ENCODE assay signal across 15 cellular contexts in the genomic region with DNA sequence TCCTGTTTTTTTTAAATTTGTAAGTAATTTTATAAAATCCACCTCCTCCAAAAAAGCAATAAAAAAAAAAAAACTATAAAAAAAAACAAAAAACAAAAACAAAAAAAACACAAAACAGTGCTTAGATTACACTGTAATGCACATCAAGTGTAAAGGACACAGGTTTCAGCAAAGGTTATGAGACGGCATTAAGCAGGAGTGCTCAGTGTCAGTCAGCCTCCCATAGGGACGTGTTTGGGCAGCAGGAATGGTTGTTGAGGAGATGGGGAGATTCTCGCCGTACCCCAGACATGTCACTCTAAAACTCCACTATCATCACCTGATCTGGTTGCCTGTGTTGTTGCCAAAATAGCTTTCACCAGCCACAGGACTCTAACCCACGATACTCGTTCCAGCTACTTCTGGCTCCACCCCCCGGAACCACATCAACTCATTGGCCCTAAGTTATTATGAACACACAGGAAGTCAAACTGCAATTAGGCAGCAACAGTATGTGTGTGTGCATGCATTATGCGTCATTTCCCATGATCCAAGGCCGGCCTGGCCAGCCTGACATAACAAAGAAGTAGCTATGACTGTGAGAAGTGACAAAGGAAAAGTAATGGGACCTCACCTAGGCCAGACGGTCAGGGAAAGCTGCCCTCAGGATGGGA. TPM values are rescaled to one million over a fixed set of nuclear protein-coding genes. Genes with fewer than 3 reads are reported as not detected.
DNase-seq lines count a peak whose midpoint lies in the region; ATAC-seq and TF ChIP-seq lines count a peak whose summit lies in the region.
"Had no signal": no experiment of that assay in that cellular context is flagged by ENCODE, and none has a peak within 500 bp of the region (broad histone marks: within the 10 kb centered on the region; RNA-seq: fewer than 3 reads in every experiment).

No MANE protein-coding gene starts in this region.

- H3K4me3 ChIP-seq in Loucy (ENCODE audit: low read length, poor library complexity, severe bottlenecking) = no peak overlapping the region
- H3K4me3 ChIP-seq in naive thymus-derived CD4-positive, alpha-beta T cell (ENCODE audit: low read length) = no peak overlapping the region
- no peak overlapping the region for H3K4me3 ChIP-seq in Caco-2 (ENCODE audit: low read depth, low read length)
- H3K4me3 ChIP-seq: thyroid gland had no signal

- H3K79me2 ChIP-seq in Loucy (ENCODE audit: insufficient read depth, low read length) = no peaks in the 10 kb centered on the region

- BruUV-seq in Caco-2 (replicated peaks; lab: Mats Ljungman, UMichigan) = no TSS peak

- H3K27me3 ChIP-seq in Loucy (ENCODE audit: insufficient read depth, low read length, poor library complexity, severe bottlenecking) (no peaks in the 10 kb centered on the region), Caco-2 (replicated peaks; ENCODE audit: control insufficient read depth, insufficient read depth, low read length) (no peaks in the 10 kb centered on the region)
- no peaks in the 10 kb centered on the region for H3K27me3 ChIP-seq in naive thymus-derived CD4-positive, alpha-beta T cell (ENCODE audit: control insufficient read depth in 2 of 2, insufficient read depth in 2 of 2, low read length in 2 of 2)
- H3K27me3 ChIP-seq: thyroid gland had no signal

- peaks cover 8% of the 10 kb centered on the region for H3K4me1 Mint-ChIP-seq in activated CD4-positive, alpha-beta T cell treated with anti-CD3 and anti-CD28 coated beads, Interleukin-2, amount 10 ng/mL, durations not matched to agents 24 days and 14 days
- peaks cover 16% of the 10 kb centered on the region for H3K4me1 Mint-ChIP-seq in activated naive CD8-positive, alpha-beta T cell treated with anti-CD3 and anti-CD28 coated beads, Interleukin-2, amount 50 U/mL, for 24 hours
- H3K4me1 Mint-ChIP-seq in naive thymus-derived CD4-positive, alpha-beta T cell = peaks cover 0 to 10% (median 7%) of the 10 kb centered on the region in 7 donors
- H3K4me1 Mint-ChIP-seq in Caco-2 (ENCODE audit: low read depth, unreplicated experiment) = peaks cover 7% of the 10 kb centered on the region
- H3K4me1 Mint-ChIP-seq: brain had no signal

- H3K9me2 ChIP-seq in Loucy (replicated peaks; ENCODE audit: low read depth, low read length) = no peaks in the 10 kb centered on the region

- ATAC-seq in activated naive CD8-positive, alpha-beta T cell treated with anti-CD3 and anti-CD28 coated beads, Interleukin-2, amount 50 U/mL, for 24 hours = peak; percentile 75
- ATAC-seq in naive thymus-derived CD4-positive, alpha-beta T cell = no peak
- ATAC-seq: sciatic nerve had no signal

- H3K9me3 ChIP-seq in Loucy (ENCODE audit: insufficient read depth, low read depth, low read length) (no peaks in the 10 kb centered on the region), Caco-2 (no peaks in the 10 kb centered on the region)
- no peaks in the 10 kb centered on the region for H3K9me3 ChIP-seq in naive thymus-derived CD4-positive, alpha-beta T cell (ENCODE audit: control insufficient read depth in 2 of 3, low read length in 3 of 3)
- H3K9me3 ChIP-seq: thyroid gland had no signal

- CTCF ChIA-PET in naive thymus-derived CD4-positive, alpha-beta T cell (lab: Charles Lee) = no interaction called here
- CTCF ChIA-PET in Caco-2 (lab: Charles Lee) = no interaction called here

- no peaks in the 10 kb centered on the region for H3K36me3 Mint-ChIP-seq in activated CD4-positive, alpha-beta T cell treated with anti-CD3 and anti-CD28 coated beads, Interleukin-2, amount 10 ng/mL, durations not matched to agents 24 days and 14 days (ENCODE audit: low read depth)
- H3K36me3 Mint-ChIP-seq in activated naive CD8-positive, alpha-beta T cell treated with anti-CD3 and anti-CD28 coated beads, Interleukin-2, amount 50 U/mL, for 24 hours (ENCODE audit: low read depth) = no peaks in the 10 kb centered on the region
- H3K36me3 Mint-ChIP-seq in naive thymus-derived CD4-positive, alpha-beta T cell = no peaks in the 10 kb centered on the region
- no peaks in the 10 kb centered on the region for H3K36me3 Mint-ChIP-seq in Caco-2 (ENCODE audit: insufficient read depth, unreplicated experiment)
- H3K36me3 Mint-ChIP-seq: brain had no signal

- no peaks in the 10 kb centered on the region for H4K20me1 ChIP-seq in Loucy (ENCODE audit: insufficient read depth, low read length, poor library complexity, severe bottlenecking)

- intact Hi-C loops in activated CD4-positive, alpha-beta T cell treated with anti-CD3 and anti-CD28 coated beads, Interleukin-2, amount 10 ng/mL, durations not matched to agents 24 days and 14 days (cut with micrococcal nuclease) = no loop called here
- intact Hi-C loops in naive thymus-derived CD4-positive, alpha-beta T cell (cut with micrococcal nuclease) = no loop called here
- intact Hi-C loops in Caco-2 (cut with micrococcal nuclease; ENCODE audit: unreplicated experiment) = no loop called here

- no peak overlapping the region for H3K4me3 Mint-ChIP-seq in activated CD4-positive, alpha-beta T cell treated with anti-CD3 and anti-CD28 coated beads, Interleukin-2, amount 10 ng/mL, durations not matched to agents 24 days and 14 days
- H3K4me3 Mint-ChIP-seq in activated naive CD8-positive, alpha-beta T cell treated with anti-CD3 and anti-CD28 coated beads, Interleukin-2, amount 50 U/mL, for 24 hours = no peak overlapping the region
- peak overlapping the region in 1 of 10 donors; percentile 68 for H3K4me3 Mint-ChIP-seq in naive thymus-derived CD4-positive, alpha-beta T cell
- H3K4me3 Mint-ChIP-seq in Caco-2 (ENCODE audit: unreplicated experiment) = no peak overlapping the region
- H3K4me3 Mint-ChIP-seq: brain had no signal

- no peaks in the 10 kb centered on the region for H3K27me3 Mint-ChIP-seq in activated CD4-positive, alpha-beta T cell treated with anti-CD3 and anti-CD28 coated beads, Interleukin-2, amount 10 ng/mL, durations not matched to agents 24 days and 14 days
- no peaks in the 10 kb centered on the region for H3K27me3 Mint-ChIP-seq in activated naive CD8-positive, alpha-beta T cell treated with anti-CD3 and anti-CD28 coated beads, Interleukin-2, amount 50 U/mL, for 24 hours
- no peaks in the 10 kb centered on the region for H3K27me3 Mint-ChIP-seq in naive thymus-derived CD4-positive, alpha-beta T cell
- no peaks in the 10 kb centered on the region for H3K27me3 Mint-ChIP-seq in Caco-2 (ENCODE audit: insufficient read depth, unreplicated experiment)

- peak overlapping the region; percentile 26 for H3K4me2 ChIP-seq in Loucy (ENCODE audit: low read depth, low read length, poor library complexity, severe bottlenecking)

- H2AFZ ChIP-seq in Loucy (ENCODE audit: low read length) = peak overlapping the region; percentile 87

- POLR2A ChIA-PET in naive thymus-derived CD4-positive, alpha-beta T cell (lab: Charles Lee) = no interaction called here
- POLR2A ChIA-PET in Caco-2 (lab: Charles Lee) = no interaction called here

- no peak overlapping the region for H3K27ac ChIP-seq in naive thymus-derived CD4-positive, alpha-beta T cell (ENCODE audit: low read depth, low read length)
- H3K27ac ChIP-seq: thyroid gland had no signal

- H3K9ac ChIP-seq in Loucy (ENCODE audit: low read depth, low read length, poor library complexity, severe bottlenecking) = no peak overlapping the region

- peak; percentile 71 for DNase-seq in activated CD4-positive, alpha-beta T cell treated with anti-CD3 and anti-CD28 coated beads, Interleukin-2, amount 10 ng/mL, durations not matched to agents 24 days and 14 days
- no peak for DNase-seq in activated CD4-positive, alpha-beta T cell treated with anti-CD3 and anti-CD28 coated beads, Interleukin-2, amount 50 U/mL, for 4 hours
- DNase-seq in activated naive CD8-positive, alpha-beta T cell treated with anti-CD3 and anti-CD28 coated beads, Interleukin-2, amount 50 U/mL, for 24 hours = peak; percentile 4
- peak in 7 of 9 donors; percentile 12 to 38 (median 14) for DNase-seq in naive thymus-derived CD4-positive, alpha-beta T cell
- DNase-seq in NCI-H1930 (lab: John Stamatoyannopoulos, UW) (no peak), Caco-2 (no peak), NAMALWA (ENCODE audit: low spot score) (no peak)
- DNase-seq: ACHN, H7, NCI-H187, thyroid gland had no signal

- no peaks in the 10 kb centered on the region for H3F3A ChIP-seq in Loucy (ENCODE audit: low read depth)

- H3K27ac Mint-ChIP-seq in activated CD4-positive, alpha-beta T cell treated with anti-CD3 and anti-CD28 coated beads, Interleukin-2, amount 10 ng/mL, durations not matched to agents 24 days and 14 days = peak overlapping the region; percentile 14
- H3K27ac Mint-ChIP-seq in activated naive CD8-positive, alpha-beta T cell treated with anti-CD3 and anti-CD28 coated beads, Interleukin-2, amount 50 U/mL, for 24 hours = no peak overlapping the region
- H3K27ac Mint-ChIP-seq in naive thymus-derived CD4-positive, alpha-beta T cell = peak overlapping the region in 5 of 9 donors; percentile 2 to 71 (median 28)
- H3K27ac Mint-ChIP-seq in Caco-2 (ENCODE audit: unreplicated experiment) = no peak overlapping the region
- H3K27ac Mint-ChIP-seq: brain had no signal

- H3K4me1 ChIP-seq in Loucy (ENCODE audit: insufficient read depth, low read length, poor library complexity, severe bottlenecking) (peaks cover 7% of the 10 kb centered on the region), Caco-2 (no peaks in the 10 kb centered on the region)
- peaks cover 0 to 4% of the 10 kb centered on the region in 2 donors for H3K4me1 ChIP-seq in naive thymus-derived CD4-positive, alpha-beta T cell (ENCODE audit: control insufficient read depth in 2 of 2, insufficient read depth in 2 of 2, low read length in 2 of 2)

- H3K9me3 Mint-ChIP-seq in activated CD4-positive, alpha-beta T cell treated with anti-CD3 and anti-CD28 coated beads, Interleukin-2, amount 10 ng/mL, durations not matched to agents 24 days and 14 days = peaks cover 4% of the 10 kb centered on the region
- H3K9me3 Mint-ChIP-seq in activated naive CD8-positive, alpha-beta T cell treated with anti-CD3 and anti-CD28 coated beads, Interleukin-2, amount 50 U/mL, for 24 hours = no peaks in the 10 kb centered on the region
- H3K9me3 Mint-ChIP-seq in naive thymus-derived CD4-positive, alpha-beta T cell = peaks cover 0 to 3% (median 0%) of the 10 kb centered on the region in 11 donors
- H3K9me3 Mint-ChIP-seq in Caco-2 (ENCODE audit: unreplicated experiment) = no peaks in the 10 kb centered on the region

- H3K36me3 ChIP-seq in Loucy (ENCODE audit: insufficient read depth, low read length) (no peaks in the 10 kb centered on the region), Caco-2 (ENCODE audit: control insufficient read depth, insufficient read depth, low read length) (no peaks in the 10 kb centered on the region)
- no peaks in the 10 kb centered on the region for H3K36me3 ChIP-seq in naive thymus-derived CD4-positive, alpha-beta T cell (ENCODE audit: control insufficient read depth in 2 of 3, insufficient read depth in 3 of 3, low read length in 3 of 3)
- H3K36me3 ChIP-seq: thyroid gland had no signal

- TF ChIP-seq CTCF in Loucy (conservative IDR thresholded peaks at IDR 0.05; ENCODE audit: low read length) = no peak
- no peak for TF ChIP-seq CTCF in Caco-2 (IDR thresholded peaks at IDR 0.05; ENCODE audit: insufficient read depth in 1 of 2, low read depth in 1 of 2, low read length in 1 of 2, severe bottlenecking in 1 of 2, unreplicated experiment in 1 of 2)

RNA-seq across cellular contexts. Expression of a gene that starts 28.7 kb away (rescaled TPM):
- not detected in 2 replicates for total RNA-seq in activated CD4-positive, alpha-beta T cell treated with anti-CD3 and anti-CD28 coated beads, Interleukin-2, amount 10 ng/mL, durations not matched to agents 24 days and 14 days
- total RNA-seq in naive thymus-derived CD4-positive, alpha-beta T cell = under 1 TPM in 1 of 5 experiments, not detected in 4; 0.13 TPM
- under 1 TPM; 0.15 to 0.27 TPM for polyA plus RNA-seq in naive thymus-derived CD4-positive, alpha-beta T cell
- not detected in 2 replicates for total RNA-seq in Caco-2 (2022)
- total RNA-seq: myocyte had no signal

RNA-seq across cellular contexts. Expression of a gene that starts 51.0 kb away (rescaled TPM):
- 17.5 and 19.2 TPM in 2 replicates for total RNA-seq in activated CD4-positive, alpha-beta T cell treated with anti-CD3 and anti-CD28 coated beads, Interleukin-2, amount 10 ng/mL, durations not matched to agents 24 days and 14 days
- 10 to 100 TPM; 19.9 to 34.2 (median 25.6) TPM for total RNA-seq in naive thymus-derived CD4-positive, alpha-beta T cell
- 10 to 100 TPM; 34.1 to 65.3 TPM for polyA plus RNA-seq in naive thymus-derived CD4-positive, alpha-beta T cell
- total RNA-seq in Caco-2 (2022) = 8.9 and 10.8 TPM in 2 replicates

Comparison
In these comparisons a context has a peak if more than half of its experiments do, and no peak if none do; other contexts are left out.
1. DNase-seq: peak in activated CD4-positive, alpha-beta T cell treated with anti-CD3 and anti-CD28 coated beads, Interleukin-2, amount 10 ng/mL, durations not matched to agents 24 days and 14 days (single experiment), activated naive CD8-positive, alpha-beta T cell treated with anti-CD3 and anti-CD28 coated beads, Interleukin-2, amount 50 U/mL, for 24 hours (single experiment) and naive thymus-derived CD4-positive, alpha-beta T cell (7 of 9); none in activated CD4-positive, alpha-beta T cell treated with anti-CD3 and anti-CD28 coated beads, Interleukin-2, amount 50 U/mL, for 4 hours (0 of 2), NCI-H1930 (0 of 2), Caco-2 (0 of 2) and NAMALWA (single experiment).
2. H3K27ac Mint-ChIP-seq: peak in activated CD4-positive, alpha-beta T cell treated with anti-CD3 and anti-CD28 coated beads, Interleukin-2, amount 10 ng/mL, durations not matched to agents 24 days and 14 days (single experiment) and naive thymus-derived CD4-positive, alpha-beta T cell (5 of 9); none in activated naive CD8-positive, alpha-beta T cell treated with anti-CD3 and anti-CD28 coated beads, Interleukin-2, amount 50 U/mL, for 24 hours (single experiment) and Caco-2 (single experiment).